Comparison of ENCODE assay signal across 2 cellular contexts in genomic region chr17:50207792-50208567, GRCh38.
TF ChIP-seq lines count a peak whose summit lies in the region.

No MANE protein-coding gene starts in this region.

TF ChIP-seq in SK-N-SH, 30 proteins besides CTCF, POLR2A, EP300 and RAD21 (continued from another document):
- no peak for TF ChIP-seq YY1 (IDR thresholded peaks at IDR 0.05; ENCODE audit: low read depth)

TF ChIP-seq in SK-N-SH treated with all-trans-retinoic acid at 6 μM for 48 hours, 23 proteins besides CTCF, POLR2A, EP300 and RAD21 (continued from another document):
- TF ChIP-seq TSHZ2 (CRISPR knock-in tag; IDR thresholded peaks at IDR 0.05): no peak
- no peak for TF ChIP-seq TOX (CRISPR knock-in tag; IDR thresholded peaks at IDR 0.05; ENCODE audit: borderline replicate concordance)
- no peak for TF ChIP-seq ZC3H10 (CRISPR knock-in tag; IDR thresholded peaks at IDR 0.05)
- no peak for TF ChIP-seq ZFP3 (CRISPR knock-in tag; IDR thresholded peaks at IDR 0.05)
- TF ChIP-seq GLIS3 (CRISPR knock-in tag; IDR thresholded peaks at IDR 0.05): no peak
- no peak for TF ChIP-seq OSR1 (CRISPR knock-in tag; IDR thresholded peaks at IDR 0.05)
- TF ChIP-seq RARB (CRISPR knock-in tag; IDR thresholded peaks at IDR 0.05): no peak
- TF ChIP-seq SNAI2 (CRISPR knock-in tag; IDR thresholded peaks at IDR 0.05): no peak
- TF ChIP-seq BACH2 (CRISPR knock-in tag; IDR thresholded peaks at IDR 0.05; ENCODE audit: borderline replicate concordance): no peak
- no peak for TF ChIP-seq ESRRG (CRISPR knock-in tag; IDR thresholded peaks at IDR 0.05)
- TF ChIP-seq ISL1 (CRISPR knock-in tag; IDR thresholded peaks at IDR 0.05): no peak
- no peak for TF ChIP-seq CSDC2 (CRISPR knock-in tag; IDR thresholded peaks at IDR 0.05)
- no peak for TF ChIP-seq PATZ1 (CRISPR knock-in tag; IDR thresholded peaks at IDR 0.05; ENCODE audit: borderline replicate concordance)
- TF ChIP-seq PPARA (CRISPR knock-in tag; IDR thresholded peaks at IDR 0.05; ENCODE audit: borderline replicate concordance): no peak
- TF ChIP-seq CSRNP3 (CRISPR knock-in tag; IDR thresholded peaks at IDR 0.05): no peak
- no peak for TF ChIP-seq ZNF70 (CRISPR knock-in tag; IDR thresholded peaks at IDR 0.05)
